22 cellular contexts compared by ENCODE assay signal in the genomic region with DNA sequence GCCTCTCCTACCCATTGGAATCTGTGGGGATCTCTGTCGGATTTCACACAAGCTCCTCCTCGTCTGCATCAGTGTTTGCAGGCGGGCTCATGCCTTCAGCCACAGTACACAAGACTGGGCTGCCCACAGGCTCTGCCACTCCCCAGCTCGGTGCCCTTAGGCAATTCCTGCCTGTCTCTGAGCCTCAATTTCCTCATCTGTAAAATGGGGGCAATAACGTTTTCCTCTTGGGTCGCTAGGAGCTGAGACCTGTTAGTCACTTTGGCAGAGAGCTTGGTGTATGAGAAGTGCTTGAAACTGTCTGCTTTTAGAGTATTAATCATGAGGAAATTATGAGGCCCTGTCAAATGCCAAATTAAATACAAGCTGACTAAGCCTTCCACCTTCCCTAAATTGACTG. TPM values are rescaled to one million over a fixed set of nuclear protein-coding genes. Genes with fewer than 3 reads are reported as not detected.
DNase-seq lines count a peak whose midpoint lies in the region; ATAC-seq, FAIRE-seq and TF ChIP-seq lines count a peak whose summit lies in the region.
"Had no signal": no experiment of that assay in that cellular context is flagged by ENCODE, and none has a peak within 500 bp of the region (broad histone marks: within the 10 kb centered on the region; RNA-seq: fewer than 3 reads in every experiment).

No MANE protein-coding gene starts in this region.

- POLR2A ChIA-PET in HepG2 (lab: Yijun Ruan, JAX), result no interaction called here

- 79% methylated on average over 5 of the region's 6 CpGs for WGBS in HepG2 (ENCODE audit: low lambda C conversion rate)
- WGBS in right lobe of liver (ENCODE audit: insufficient coverage, low coverage, low lambda C conversion rate, missing lambda C conversion rate), result 82% methylated on average over 4 of the region's 6 CpGs

- H3K4me1 ChIP-seq in HepG2 (ENCODE audit: insufficient read depth, low read length), result peaks cover 34% of the 10 kb centered on the region
- no peaks in the 10 kb centered on the region for H3K4me1 ChIP-seq in right lobe of liver
- H3K4me1 ChIP-seq: A549, HAP-1 had no signal

- H3K27me3 ChIP-seq in HepG2 (ENCODE audit: control insufficient read depth in 1 of 2, insufficient read depth in 2 of 2, low read length in 2 of 2), result no peaks in the 10 kb centered on the region
- H3K27me3 ChIP-seq in right lobe of liver, result no peaks in the 10 kb centered on the region
- H3K27me3 ChIP-seq in bronchial epithelial cell (ENCODE audit: control insufficient read depth, insufficient read depth, low read length), result no peaks in the 10 kb centered on the region

- no peak overlapping the region for H3K9ac ChIP-seq in HepG2 (ENCODE audit: insufficient read depth, low read depth, low read length)

- H3K4me2 ChIP-seq in HepG2 (ENCODE audit: low read depth, low read length), result no peak overlapping the region
- H3K4me2 ChIP-seq: A549 had no signal

- TF ChIP-seq CTCF in HepG2 (CRISPR knock-in tag; IDR thresholded peaks at IDR 0.05), result no peak
- no peak for TF ChIP-seq CTCF in right lobe of liver (IDR thresholded peaks at IDR 0.05)
- TF ChIP-seq CTCF in bronchial epithelial cell (IDR thresholded peaks at IDR 0.05; ENCODE audit: insufficient read depth, low read length, severe bottlenecking), result no peak

- ATAC-seq in HepG2 (no peak), right lobe of liver (no peak), GM19397 (IDR thresholded peaks at IDR 0.05; ENCODE audit: unreplicated experiment) (no peak)
- ATAC-seq: A549 had no signal

- H3K4me3 ChIP-seq in HepG2 (replicated peaks in 1 of 3; ENCODE audit: insufficient read depth in 1 of 3, low read depth in 2 of 3, low read length in 3 of 3), result no peak overlapping the region
- no peak overlapping the region for H3K4me3 ChIP-seq in right lobe of liver
- H3K4me3 ChIP-seq in bronchial epithelial cell (ENCODE audit: low read depth, low read length), result no peak overlapping the region
- H3K4me3 ChIP-seq: A549, HAP-1 had no signal

- TF ChIP-seq RAD21 in HepG2 (CRISPR knock-in tag; IDR thresholded peaks at IDR 0.05), result no peak

- DNase-seq in HepG2 (ENCODE audit: low spot score) (no peak), right lobe of liver (no peak), bronchial epithelial cell (ENCODE audit: low read depth) (peak; percentile 12), mesenteric fat pad (ENCODE audit: low spot score) (peak; percentile 30), NCI-H2196 treated with DMSO at 0.1 percent for 48 hours (lab: John Stamatoyannopoulos, UW; ENCODE audit: unreplicated experiment) (no peak)
- DNase-seq: 8988T; ACHN; C1 segment of cervical spinal cord; Calu3; CD4-positive, alpha-beta memory T cell; COR-L47; DMS53; DMS79 treated with DMSO at 0.1 percent for 48 hours; GF-D8; GOT3; HFFc6 had no signal

- no peaks in the 10 kb centered on the region for H3K36me3 ChIP-seq in HepG2 (replicated peaks in 1 of 2; ENCODE audit: control insufficient read depth in 1 of 2, insufficient read depth in 2 of 2, low read length in 2 of 2)
- no peaks in the 10 kb centered on the region for H3K36me3 ChIP-seq in right lobe of liver
- no peaks in the 10 kb centered on the region for H3K36me3 ChIP-seq in bronchial epithelial cell (ENCODE audit: control insufficient read depth, insufficient read depth, low read length)
- H3K36me3 ChIP-seq: HAP-1 had no signal

- no peak overlapping the region for H2AFZ ChIP-seq in HepG2 (ENCODE audit: low read length)

- no TSS peak for BruUV-seq in HepG2 (replicated peaks; lab: Mats Ljungman, UMichigan)

- CTCF ChIA-PET in HepG2 (lab: Yijun Ruan, JAX; ENCODE audit: low intra/inter-chr PET ratio, low total read pairs), result no interaction called here

- TF ChIP-seq EP300 in HepG2 (IDR thresholded peaks at IDR 0.05; ENCODE audit: low read depth in 2 of 2, low read length in 2 of 2) (no peak), HepG2 (CRISPR knock-in tag; IDR thresholded peaks at IDR 0.05; ENCODE audit: borderline replicate concordance) (no peak)

- intact Hi-C loops in HepG2 (cut with micrococcal nuclease; ENCODE audit: unreplicated experiment), result no loop called here
- intact Hi-C loops in right lobe of liver (cut with DNase I), result no loop called here

- 0 out of 2 replicates have a peak, but pooled peaks cover 4% of the 10 kb centered on the region for H3K9me3 ChIP-seq in HepG2 (ENCODE audit: low read length)
- H3K9me3 ChIP-seq in right lobe of liver, result no peaks in the 10 kb centered on the region
- H3K9me3 ChIP-seq: A549, HAP-1 had no signal

- no peak for TF ChIP-seq POLR2A in HepG2 (IDR thresholded peaks at IDR 0.05; ENCODE audit: insufficient read depth in 1 of 2, low read depth in 2 of 2, low read length in 2 of 2)
- no peak for TF ChIP-seq POLR2A in right lobe of liver (IDR thresholded peaks at IDR 0.05)

- in situ Hi-C loops in HepG2 (cut with HindIII; ENCODE audit: extremely low pct_ligation_motif_present, low pct_unique_long_range_greater_than_20kb), result no loop called here

- no peaks in the 10 kb centered on the region for H3K79me2 ChIP-seq in HepG2 (ENCODE audit: insufficient read depth, low read length)

- no peaks in the 10 kb centered on the region for H4K20me1 ChIP-seq in HepG2 (ENCODE audit: insufficient read depth, low read length)

- H3K27ac ChIP-seq in HepG2 (ENCODE audit: extremely low read length, insufficient read depth, low read length), result no peak overlapping the region
- no peak overlapping the region for H3K27ac ChIP-seq in right lobe of liver
- H3K27ac ChIP-seq: A549 had no signal

- no peak for FAIRE-seq in HepG2 (lab: Jason Lieb, UNC)
- FAIRE-seq in bronchial epithelial cell (lab: Jason Lieb, UNC), result no peak
- FAIRE-seq: A549, GM12891, GM18507, H54 had no signal

TF ChIP-seq in HepG2, 621 proteins besides CTCF, POLR2A, EP300 and RAD21:
- TF ChIP-seq ZMAT3 (CRISPR knock-in tag; conservative IDR thresholded peaks at IDR 0.05), result no peak
- TF ChIP-seq ZNF629 (CRISPR knock-in tag; conservative IDR thresholded peaks at IDR 0.05), result peak; percentile 68
- TF ChIP-seq TRIM24 (CRISPR knock-in tag; IDR thresholded peaks at IDR 0.05), result no peak

RNA-seq across cellular contexts. Expression of a gene that starts 27.6 kb away (rescaled TPM):
- 13.8 and 14.9 TPM in 2 replicates for total RNA-seq in HepG2 (2016; rRNA removed; fragmentation: Illumina TruSeq; extraction: Trizol)
- total RNA-seq in HepG2 (2016; cell fraction: cytosol; rRNA removed; fragmentation: Illumina TruSeq; extraction: Trizol; ENCODE audit: low read depth), result 6.3 and 10.9 TPM in 2 replicates
- total RNA-seq in HepG2 (2016; cell fraction: insoluble cytoplasmic fraction; rRNA removed; fragmentation: Illumina TruSeq; extraction: Trizol), result 14.0 and 15.0 TPM in 2 replicates
- 19.1 and 23.9 TPM in 2 replicates for total RNA-seq in HepG2 (2016; cell fraction: membrane; rRNA removed; fragmentation: Illumina TruSeq; extraction: Trizol)
- total RNA-seq in HepG2 (2016; cell fraction: nucleus; rRNA removed; fragmentation: Illumina TruSeq; extraction: Trizol), result 5.4 and 9.8 TPM in 2 replicates
- 12.1 and 15.2 TPM in 2 replicates for polyA plus RNA-seq in HepG2 (2011; rRNA removed)
- polyA plus RNA-seq in HepG2 (2011; cell fraction: cytosol; rRNA removed), result 8.4 and 14.6 TPM in 2 replicates
- 17.5 and 22.0 TPM in 2 replicates for polyA plus RNA-seq in HepG2 (2011; cell fraction: nucleus; rRNA removed)
- 8.0 and 8.9 TPM in 2 replicates for polyA plus RNA-seq in HepG2 (2012)
- 8.3 and 12.3 TPM in 2 replicates for polyA plus RNA-seq in HepG2 (2016; cell fraction: cytosol; fragmentation: Illumina TruSeq; extraction: Trizol; ENCODE audit: low read depth)
- 16.8 and 17.9 TPM in 2 replicates for polyA plus RNA-seq in HepG2 (2016; cell fraction: insoluble cytoplasmic fraction; fragmentation: Illumina TruSeq; extraction: Trizol; ENCODE audit: low read depth)
- 19.5 and 22.1 TPM in 2 replicates for polyA plus RNA-seq in HepG2 (2016; cell fraction: membrane; fragmentation: Illumina TruSeq; extraction: Trizol; ENCODE audit: low read depth)
- 13.8 and 15.1 TPM in 2 replicates for polyA plus RNA-seq in HepG2 (2016; cell fraction: nucleus; fragmentation: Illumina TruSeq; extraction: Trizol; ENCODE audit: insufficient read depth, low read depth)
- 0.58 and 6.7 TPM in 2 replicates for polyA minus RNA-seq in HepG2 (2011; rRNA and poly(A)+ RNA removed; ENCODE audit: low replicate concordance)
- 3.3 and 5.9 TPM in 2 replicates for polyA minus RNA-seq in HepG2 (2011; cell fraction: cytosol; rRNA and poly(A)+ RNA removed)
- polyA minus RNA-seq in HepG2 (2011; cell fraction: nucleus; rRNA and poly(A)+ RNA removed), result 3.1 and 4.0 TPM in 2 replicates
- total RNA-seq in right lobe of liver, result under 1 TPM; 0.15 to 0.62 (median 0.31) TPM
- total RNA-seq in bronchial epithelial cell, result under 0.01 and 0.26 TPM in 2 replicates
- total RNA-seq in mesenteric fat pad, result 38.9 TPM
- total RNA-seq: CD4-positive, alpha-beta memory T cell had no signal
- polyA plus RNA-seq: CD4-positive, alpha-beta memory T cell had no signal

Comparison
In these comparisons a context has a peak if more than half of its experiments do, and no peak if none do; other contexts are left out.
1. DNase-seq: peak in bronchial epithelial cell (single experiment) and mesenteric fat pad (single experiment); none in HepG2 (single experiment), right lobe of liver (0 of 3) and NCI-H2196 treated with DMSO at 0.1 percent for 48 hours (single experiment).